ENCODE assay signal across 17 cellular contexts in the genomic region with DNA sequence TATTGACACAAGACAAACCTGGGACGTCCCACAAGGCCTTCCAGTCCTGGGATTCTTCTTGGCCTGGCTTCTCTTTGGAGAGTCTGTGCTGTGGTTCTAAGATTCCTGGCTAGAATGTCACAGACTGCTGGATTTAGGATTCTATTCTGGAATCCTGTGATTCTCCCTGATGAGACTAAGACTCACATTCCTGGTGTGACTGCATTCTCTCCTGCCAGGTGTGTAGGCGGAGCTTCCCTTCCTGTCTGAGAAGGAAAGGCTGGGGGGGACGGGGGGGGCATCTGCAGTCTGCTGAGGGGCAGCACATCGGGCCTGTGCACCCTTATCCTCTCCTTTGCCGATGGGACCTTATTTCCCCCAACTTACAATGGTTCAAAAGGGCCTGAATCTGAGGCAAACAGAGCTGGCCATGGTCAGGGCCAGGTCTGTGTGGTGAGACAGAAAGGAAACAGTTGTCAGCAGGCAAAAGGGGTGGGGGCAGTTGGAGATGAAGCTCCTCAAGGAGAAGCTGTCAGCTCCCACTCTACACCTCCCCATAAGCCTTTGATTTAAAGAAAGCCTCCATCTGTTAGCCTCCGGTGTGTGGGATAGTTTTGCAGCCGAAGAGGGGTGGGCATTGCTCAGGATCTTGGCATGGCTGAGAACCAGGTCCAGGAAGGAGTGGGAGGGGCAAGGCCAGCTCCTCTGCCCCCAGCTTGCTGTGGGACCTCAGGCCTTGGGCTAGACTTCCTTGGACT. TPM values are rescaled to one million over a fixed set of nuclear protein-coding genes. Genes with fewer than 3 reads are reported as not detected.
A peak's percentile ranks its signal among the peaks of the same experiment; 100 is the strongest.
DNase-seq lines count a peak whose midpoint lies in the region; ATAC-seq, FAIRE-seq and TF ChIP-seq lines count a peak whose summit lies in the region.
"Had no signal": no experiment of that assay in that cellular context is flagged by ENCODE, and none has a peak within 500 bp of the region (broad histone marks: within the 10 kb centered on the region; RNA-seq: fewer than 3 reads in every experiment).

No MANE protein-coding gene starts in this region.

- intact Hi-C loops in breast epithelium (cut with DNase I; ENCODE audit: low total_unique reads) (no loop called here), MCF 10A (cut with micrococcal nuclease) (no loop called here)

- H3K14ac ChIP-seq in neuronal stem cell (ENCODE audit: low read length), result no peak overlapping the region

- POLR2A ChIA-PET in MCF 10A (lab: Yijun Ruan, JAX), result no interaction called here

- H2BK15ac ChIP-seq in neuronal stem cell (ENCODE audit: low read length), result no peak overlapping the region

- DNase-seq in breast epithelium (ENCODE audit: low spot score in 2 of 2) (peak in 1 of 2 donors; percentile 48), MCF 10A (ENCODE audit: unreplicated experiment) (no peak), WERI-Rb-1 (peak; percentile 84), keratinocyte (ENCODE audit: low read depth, low spot score) (no peak), foreskin fibroblast (no peak), neuronal stem cell (ENCODE audit: low spot score) (no peak)
- DNase-seq in stimulated activated CD4-positive, alpha-beta T cell treated with anti-CD3 and anti-CD28 coated beads, Interleukin-1b, Interleukin-23, amount 100 ng/mL, for 48 hours, result no peak
- DNase-seq: aorta, hippocampal formation, NCI-H1694, NCI-H226, RPMI8226, tibial artery had no signal

- H2BK5ac ChIP-seq in neuronal stem cell (ENCODE audit: low read length), result no peak overlapping the region

- TF ChIP-seq POLR2A in breast epithelium (IDR thresholded peaks at IDR 0.05), result no peak

- H3K4me2 ChIP-seq in keratinocyte (ENCODE audit: control insufficient read depth, extremely low read depth, insufficient read depth, low read depth, low read length), result no peak overlapping the region
- H3K4me2 ChIP-seq in neuronal stem cell (ENCODE audit: insufficient read depth, low read length, poor library complexity, severe bottlenecking), result no peak overlapping the region

- H3K4me3 ChIP-seq in breast epithelium, result no peak overlapping the region
- H3K4me3 ChIP-seq in WERI-Rb-1 (ENCODE audit: low read depth, low read length), result 0 out of 2 replicates have a peak overlapping the region, but pooled peaks have one; percentile 5
- no peak overlapping the region for H3K4me3 ChIP-seq in keratinocyte (ENCODE audit: control insufficient read depth in 2 of 3, extremely low read depth in 1 of 3, insufficient read depth in 2 of 3, low read depth in 1 of 3, low read length in 3 of 3)
- H3K4me3 ChIP-seq in foreskin fibroblast (ENCODE audit: low read depth in 1 of 2, low read length in 2 of 2), result no peak overlapping the region
- H3K4me3 ChIP-seq in neuronal stem cell (ENCODE audit: low read length in 2 of 2), result peak overlapping the region in 1 of 2 donors; percentile 11
- H3K4me3 ChIP-seq: tibial artery had no signal

- no peaks in the 10 kb centered on the region for H3K79me1 ChIP-seq in neuronal stem cell (ENCODE audit: low read depth, low read length)

- TF ChIP-seq CTCF in breast epithelium (IDR thresholded peaks at IDR 0.05) (no peak), MCF 10A (IDR thresholded peaks at IDR 0.05; ENCODE audit: unreplicated experiment) (no peak), WERI-Rb-1 (IDR thresholded peaks at IDR 0.05; ENCODE audit: low read depth, low read length) (no peak), keratinocyte (optimal IDR thresholded peaks at IDR 0.05 in 1 of 3, IDR thresholded peaks at IDR 0.05 in 1 of 3, conservative IDR thresholded peaks at IDR 0.05 in 1 of 3; ENCODE audit: extremely low read depth in 1 of 3, insufficient read depth in 2 of 3, low read length in 3 of 3) (no peak), foreskin fibroblast (IDR thresholded peaks at IDR 0.05; ENCODE audit: low read depth, low read length) (no peak)

- H4K8ac ChIP-seq in neuronal stem cell (ENCODE audit: low read depth, low read length), result no peak overlapping the region

- dilution Hi-C loops in keratinocyte (cut with MboI; ENCODE audit: extremely low pct_ligation_motif_present, low sequenced_read_pairs), result no loop called here

- no peaks in the 10 kb centered on the region for H3K4me1 Mint-ChIP-seq in MCF 10A (ENCODE audit: insufficient read depth, unreplicated experiment)

- H3K27ac ChIP-seq in breast epithelium (peak overlapping the region; percentile 33 to 35), WERI-Rb-1 (peak overlapping the region; percentile 81), keratinocyte (ENCODE audit: control insufficient read depth, insufficient read depth, low read length) (no peak overlapping the region), neuronal stem cell (replicated peaks; ENCODE audit: low read length) (no peak overlapping the region)
- H3K27ac ChIP-seq: neutrophil, tibial artery had no signal

- no peaks in the 10 kb centered on the region for H3K9me3 Mint-ChIP-seq in MCF 10A (ENCODE audit: unreplicated experiment)
- H3K9me3 Mint-ChIP-seq: IgD-negative memory B cell; stimulated activated effector memory CD8-positive, alpha-beta T cell treated with anti-CD3 and anti-CD28 coated beads, Interleukin-12 subunit alpha, Interleukin-12 subunit beta, amount 100 ng/mL, for 72 hours had no signal

- H3K4ac ChIP-seq in neuronal stem cell (ENCODE audit: low read length), result no peak overlapping the region

- H2AK5ac ChIP-seq in neuronal stem cell (ENCODE audit: low read depth, low read length), result no peak overlapping the region

- H3K23ac ChIP-seq in neuronal stem cell (ENCODE audit: low read depth, low read length, poor library complexity), result no peak overlapping the region

- no peak overlapping the region for H4K91ac ChIP-seq in neuronal stem cell (ENCODE audit: low read depth, low read length, poor library complexity)

- H3K27ac Mint-ChIP-seq in MCF 10A (ENCODE audit: low read depth, unreplicated experiment), result no peak overlapping the region

- no TSS peak for BruUV-seq in MCF 10A (replicated peaks; lab: Mats Ljungman, UMichigan)

- H3K9me3 ChIP-seq in breast epithelium (no peaks in the 10 kb centered on the region), WERI-Rb-1 (ENCODE audit: severe bottlenecking) (no peaks in the 10 kb centered on the region), keratinocyte (ENCODE audit: control insufficient read depth, low read depth, low read length) (no peaks in the 10 kb centered on the region), neuronal stem cell (replicated peaks in 1 of 2; ENCODE audit: control insufficient read depth in 2 of 2, insufficient read depth in 1 of 2, low read depth in 1 of 2, low read length in 2 of 2) (no peaks in the 10 kb centered on the region)
- H3K9me3 ChIP-seq: neutrophil, tibial artery had no signal

- no peak overlapping the region for H2BK120ac ChIP-seq in neuronal stem cell (ENCODE audit: low read depth, low read length)

- no peak overlapping the region for H3K18ac ChIP-seq in neuronal stem cell (ENCODE audit: low read length)

- no peaks in the 10 kb centered on the region for H3K36me3 Mint-ChIP-seq in MCF 10A (ENCODE audit: insufficient read depth, unreplicated experiment)
- H3K36me3 Mint-ChIP-seq: IgD-negative memory B cell; stimulated activated effector memory CD8-positive, alpha-beta T cell treated with anti-CD3 and anti-CD28 coated beads, Interleukin-12 subunit alpha, Interleukin-12 subunit beta, amount 100 ng/mL, for 72 hours had no signal

- no CpG with 5 or more reads among the region's 7 CpGs for WGBS in neuronal stem cell (ENCODE audit: extremely low coverage in 2 of 2, insufficient read length in 2 of 2, insufficient replicate concordance in 1 of 2), 2 donors

- no peak overlapping the region for H3K4me3 Mint-ChIP-seq in MCF 10A (ENCODE audit: unreplicated experiment)
- H3K4me3 Mint-ChIP-seq: IgD-negative memory B cell; stimulated activated effector memory CD8-positive, alpha-beta T cell treated with anti-CD3 and anti-CD28 coated beads, Interleukin-12 subunit alpha, Interleukin-12 subunit beta, amount 100 ng/mL, for 72 hours had no signal

- no peaks in the 10 kb centered on the region for H4K20me1 ChIP-seq in keratinocyte (ENCODE audit: control insufficient read depth, extremely low read depth, insufficient read depth, low read length)

- peak; percentile 29 for FAIRE-seq in keratinocyte (lab: Jason Lieb, UNC)

- CTCF ChIA-PET in MCF 10A (lab: Yijun Ruan, JAX), result interaction anchor here (0.5 to 3.4 kb wide), 7 partner anchors 9 to 285 kb away, joined by 3 to 15 read pairs (median 3); no protein-coding TSS in a partner anchor

- H3K4me1 ChIP-seq in breast epithelium (no peaks in the 10 kb centered on the region), keratinocyte (ENCODE audit: control insufficient read depth, extremely low read depth, insufficient read depth, low read length) (peaks cover 5% of the 10 kb centered on the region), neuronal stem cell (ENCODE audit: control insufficient read depth in 2 of 2, insufficient read depth in 1 of 2, low read depth in 1 of 2, low read length in 2 of 2) (peaks cover 0 to 5% of the 10 kb centered on the region in 2 donors)

- no peak overlapping the region for H2BK12ac ChIP-seq in neuronal stem cell (ENCODE audit: low read length)

- H3K79me2 ChIP-seq in keratinocyte (ENCODE audit: control insufficient read depth, insufficient read depth, low read length), result no peaks in the 10 kb centered on the region

- no peak for ATAC-seq in HG02678 (IDR thresholded peaks at IDR 0.05; ENCODE audit: unreplicated experiment)
- ATAC-seq: stimulated activated effector memory CD8-positive, alpha-beta T cell treated with anti-CD3 and anti-CD28 coated beads, Interleukin-12 subunit alpha, Interleukin-12 subunit beta, amount 100 ng/mL, for 72 hours had no signal

- H2AFZ ChIP-seq in keratinocyte (ENCODE audit: control insufficient read depth, low read length) (no peak overlapping the region), neuronal stem cell (ENCODE audit: low read length) (no peak overlapping the region)

- no peak overlapping the region for H3K9ac ChIP-seq in keratinocyte (ENCODE audit: control insufficient read depth, extremely low read depth, insufficient read depth, low read length)
- no peak overlapping the region for H3K9ac ChIP-seq in neuronal stem cell (ENCODE audit: low read depth, low read length, poor library complexity)

- H3K9me1 ChIP-seq in keratinocyte (ENCODE audit: control insufficient read depth, extremely low read depth, insufficient read depth, low read length), result no peaks in the 10 kb centered on the region

- no peaks in the 10 kb centered on the region for H3K27me3 Mint-ChIP-seq in MCF 10A (ENCODE audit: insufficient read depth, unreplicated experiment)

- H3K36me3 ChIP-seq in breast epithelium, result no peaks in the 10 kb centered on the region
- no peaks in the 10 kb centered on the region for H3K36me3 ChIP-seq in WERI-Rb-1
- no peaks in the 10 kb centered on the region for H3K36me3 ChIP-seq in keratinocyte (ENCODE audit: control insufficient read depth in 2 of 2, extremely low read depth in 1 of 2, insufficient read depth in 2 of 2, low read length in 2 of 2)
- H3K36me3 ChIP-seq in neuronal stem cell (replicated peaks in 1 of 2; ENCODE audit: control insufficient read depth in 2 of 2, insufficient read depth in 2 of 2, low read length in 2 of 2), result no peaks in the 10 kb centered on the region
- H3K36me3 ChIP-seq: neutrophil had no signal

- H3K27me3 ChIP-seq in breast epithelium, result no peaks in the 10 kb centered on the region
- H3K27me3 ChIP-seq in WERI-Rb-1 (ENCODE audit: insufficient read depth, low read depth, severe bottlenecking), result no peaks in the 10 kb centered on the region
- no peaks in the 10 kb centered on the region for H3K27me3 ChIP-seq in keratinocyte (ENCODE audit: control insufficient read depth, extremely low read depth, insufficient read depth, low read length)
- peaks cover 0 to 15% (median 0%) of the 10 kb centered on the region in 3 experiments for H3K27me3 ChIP-seq in neuronal stem cell (ENCODE audit: control insufficient read depth in 3 of 3, insufficient read depth in 3 of 3, low read depth in 1 of 3, low read length in 3 of 3)
- H3K27me3 ChIP-seq: neutrophil, tibial artery had no signal

RNA-seq across cellular contexts. Expression of a gene that starts 30.9 kb away (rescaled TPM):
- total RNA-seq in breast epithelium (10 to 100 TPM; 16.3 to 40.2 (median 25.2) TPM), MCF 10A (2022) (0.28 and 0.54 TPM in 2 replicates)
- 4.5 to 10.0 TPM (median 8.5 TPM) in 3 replicates for polyA plus RNA-seq in keratinocyte
- polyA plus RNA-seq in keratinocyte (2011; ENCODE audit: low read depth), result 4.2 TPM
- polyA plus RNA-seq in keratinocyte (2011; cell fraction: cytosol; rRNA removed), result 5.8 and 6.4 TPM in 2 replicates
- 34.3 and 50.3 TPM in 2 replicates for polyA plus RNA-seq in keratinocyte (2011; cell fraction: nucleus; rRNA removed)
- 7.3 and 13.0 TPM in 2 replicates for polyA plus RNA-seq in keratinocyte (2012; ENCODE audit: low replicate concordance)
- 8.1 to 27.4 TPM (median 13.3 TPM) in 3 replicates for polyA minus RNA-seq in keratinocyte
- polyA minus RNA-seq in keratinocyte (2011; cell fraction: cytosol; rRNA and poly(A)+ RNA removed), result 12.7 TPM
- polyA minus RNA-seq in keratinocyte (2011; cell fraction: nucleus; rRNA and poly(A)+ RNA removed), result 22.4 and 27.5 TPM in 2 replicates
- 1.1 TPM for polyA plus RNA-seq in neuronal stem cell (2013, experiment 1 of 2)
- 1.00 TPM for polyA plus RNA-seq in neuronal stem cell (2013, experiment 2 of 2)

RNA-seq across cellular contexts. Expression of a gene that starts 48.4 kb away (rescaled TPM):
- total RNA-seq in breast epithelium (10 to 100 TPM; 48.8 to 68.8 (median 61.9) TPM), MCF 10A (2022) (52.1 and 55.7 TPM in 2 replicates)
- polyA plus RNA-seq in keratinocyte, result 45.3 to 58.4 TPM (median 54.9 TPM) in 3 replicates
- polyA plus RNA-seq in keratinocyte (2011; ENCODE audit: low read depth), result 11.3 TPM
- 37.6 and 51.8 TPM in 2 replicates for polyA plus RNA-seq in keratinocyte (2011; cell fraction: cytosol; rRNA removed)
- 39.3 and 43.7 TPM in 2 replicates for polyA plus RNA-seq in keratinocyte (2011; cell fraction: nucleus; rRNA removed)
- polyA plus RNA-seq in keratinocyte (2012; ENCODE audit: low replicate concordance), result 28.4 and 46.8 TPM in 2 replicates
- polyA minus RNA-seq in keratinocyte, result 33.4 to 38.6 TPM (median 35.7 TPM) in 3 replicates
- 29.7 TPM for polyA minus RNA-seq in keratinocyte (2011; cell fraction: cytosol; rRNA and poly(A)+ RNA removed)
- polyA minus RNA-seq in keratinocyte (2011; cell fraction: nucleus; rRNA and poly(A)+ RNA removed), result 18.0 and 34.1 TPM in 2 replicates
- 30.9 TPM for polyA plus RNA-seq in neuronal stem cell (2013, experiment 1 of 2)
- polyA plus RNA-seq in neuronal stem cell (2013, experiment 2 of 2), result 29.4 TPM

RNA-seq across cellular contexts. Expression of a gene that starts 57.3 kb away (rescaled TPM):
- total RNA-seq in breast epithelium, result 10 to 100 TPM; 19.8 to 29.5 (median 23.7) TPM
- total RNA-seq in MCF 10A (2022), result 22.1 and 26.2 TPM in 2 replicates
- polyA plus RNA-seq in keratinocyte, result 27.6 to 48.3 TPM (median 36.2 TPM) in 3 replicates
- 3.6 TPM for polyA plus RNA-seq in keratinocyte (2011; ENCODE audit: low read depth)
- 22.6 and 43.4 TPM in 2 replicates for polyA plus RNA-seq in keratinocyte (2011; cell fraction: cytosol; rRNA removed)
- polyA plus RNA-seq in keratinocyte (2011; cell fraction: nucleus; rRNA removed), result 13.4 and 17.6 TPM in 2 replicates
- polyA plus RNA-seq in keratinocyte (2012; ENCODE audit: low replicate concordance), result 32.7 and 36.5 TPM in 2 replicates
- 8.1 to 17.5 TPM (median 13.3 TPM) in 3 replicates for polyA minus RNA-seq in keratinocyte
- 22.1 TPM for polyA minus RNA-seq in keratinocyte (2011; cell fraction: cytosol; rRNA and poly(A)+ RNA removed)
- polyA minus RNA-seq in keratinocyte (2011; cell fraction: nucleus; rRNA and poly(A)+ RNA removed), result 1.7 and 4.3 TPM in 2 replicates
- polyA plus RNA-seq in neuronal stem cell (2013, experiment 1 of 2), result 75.6 TPM
- 77.7 TPM for polyA plus RNA-seq in neuronal stem cell (2013, experiment 2 of 2)

Comparison
In these comparisons a context has a peak if more than half of its experiments do, and no peak if none do; other contexts are left out.
1. RNA of a gene that starts 30.9 kb away (total RNA-seq): 16.3 to 40.2 TPM in breast epithelium; 0.28 to 0.54 TPM in MCF 10A; every median in the first group is over 10 times any median in the second.
2. H3K27ac ChIP-seq: peak in breast epithelium (2 of 2) and WERI-Rb-1 (single experiment); none in keratinocyte (single experiment) and neuronal stem cell (single experiment).